ENCODE assay signal across 1 cellular context in the genomic region with DNA sequence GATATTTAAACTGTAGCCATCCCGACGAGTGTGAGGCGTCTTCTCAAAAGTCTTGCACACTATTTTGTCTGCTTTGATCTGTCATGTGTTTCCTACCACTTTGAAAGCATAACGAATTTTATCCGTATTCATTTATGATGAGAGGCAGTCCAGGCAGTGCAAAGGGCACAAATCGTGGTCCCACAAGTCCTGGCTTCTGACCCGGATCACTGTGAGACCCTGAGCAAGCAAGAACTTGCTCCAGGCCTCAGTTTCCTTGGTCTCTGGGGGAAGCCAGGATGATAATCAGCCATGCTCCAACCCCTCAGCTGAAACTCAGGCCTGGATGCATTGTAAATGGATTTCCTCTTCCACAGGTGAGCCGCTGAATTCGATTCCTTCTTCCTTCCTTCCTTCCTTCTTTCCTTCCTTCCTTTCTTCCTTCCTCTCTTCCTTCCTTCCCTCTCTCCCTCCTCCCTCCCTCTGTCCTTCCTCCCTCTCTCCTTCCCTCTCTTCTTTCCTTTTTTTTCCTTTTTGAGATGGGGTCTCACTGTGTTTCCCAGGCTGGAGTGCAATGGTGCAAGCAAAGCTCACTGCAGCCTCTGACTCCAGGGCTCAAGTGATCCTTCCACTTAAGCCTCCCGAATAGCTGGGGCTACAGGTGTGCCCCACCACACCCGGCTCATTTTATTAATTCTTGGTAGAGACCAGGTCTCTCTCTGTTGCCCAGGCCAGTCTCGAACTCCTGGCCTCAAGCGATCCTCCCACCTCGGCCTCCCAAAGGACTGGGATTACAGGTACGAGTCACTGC.
A peak's percentile ranks its signal among the peaks of the same experiment; 100 is the strongest.
TF ChIP-seq lines count a peak whose summit lies in the region.

No MANE protein-coding gene starts in this region.

TF ChIP-seq in K562, 482 proteins besides CTCF, POLR2A, EP300 and RAD21:
- 0 out of 2 replicates have a peak, but pooled peaks have one; percentile 22 for TF ChIP-seq MCM3 (IDR thresholded peaks at IDR 0.05)
- TF ChIP-seq, protein P1, sequence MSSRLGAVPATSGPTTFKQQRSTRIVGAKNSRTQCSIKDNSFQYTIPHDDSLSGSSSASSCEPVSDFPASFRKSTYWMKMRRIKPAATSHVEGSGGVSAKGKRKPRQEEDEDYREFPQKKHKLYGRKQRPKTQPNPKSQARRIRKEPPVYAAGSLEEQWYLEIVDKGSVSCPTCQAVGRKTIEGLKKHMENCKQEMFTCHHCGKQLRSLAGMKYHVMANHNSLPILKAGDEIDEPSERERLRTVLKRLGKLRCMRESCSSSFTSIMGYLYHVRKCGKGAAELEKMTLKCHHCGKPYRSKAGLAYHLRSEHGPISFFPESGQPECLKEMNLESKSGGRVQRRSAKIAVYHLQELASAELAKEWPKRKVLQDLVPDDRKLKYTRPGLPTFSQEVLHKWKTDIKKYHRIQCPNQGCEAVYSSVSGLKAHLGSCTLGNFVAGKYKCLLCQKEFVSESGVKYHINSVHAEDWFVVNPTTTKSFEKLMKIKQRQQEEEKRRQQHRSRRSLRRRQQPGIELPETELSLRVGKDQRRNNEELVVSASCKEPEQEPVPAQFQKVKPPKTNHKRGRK (tag; IDR thresholded peaks at IDR 0.05) = peak; percentile 80
- TF ChIP-seq MTA3 (IDR thresholded peaks at IDR 0.05; ENCODE audit: borderline replicate concordance) = no peak
- TF ChIP-seq SP2 (IDR thresholded peaks at IDR 0.05; ENCODE audit: extremely low read depth, low read depth, low read length, poor library complexity, severe bottlenecking) = no peak
- TF ChIP-seq MCM5 (IDR thresholded peaks at IDR 0.05; ENCODE audit: low read depth) = 0 out of 2 replicates have a peak, but pooled peaks have one; percentile 51
